10 cellular contexts compared by ENCODE assay signal in the genomic region with DNA sequence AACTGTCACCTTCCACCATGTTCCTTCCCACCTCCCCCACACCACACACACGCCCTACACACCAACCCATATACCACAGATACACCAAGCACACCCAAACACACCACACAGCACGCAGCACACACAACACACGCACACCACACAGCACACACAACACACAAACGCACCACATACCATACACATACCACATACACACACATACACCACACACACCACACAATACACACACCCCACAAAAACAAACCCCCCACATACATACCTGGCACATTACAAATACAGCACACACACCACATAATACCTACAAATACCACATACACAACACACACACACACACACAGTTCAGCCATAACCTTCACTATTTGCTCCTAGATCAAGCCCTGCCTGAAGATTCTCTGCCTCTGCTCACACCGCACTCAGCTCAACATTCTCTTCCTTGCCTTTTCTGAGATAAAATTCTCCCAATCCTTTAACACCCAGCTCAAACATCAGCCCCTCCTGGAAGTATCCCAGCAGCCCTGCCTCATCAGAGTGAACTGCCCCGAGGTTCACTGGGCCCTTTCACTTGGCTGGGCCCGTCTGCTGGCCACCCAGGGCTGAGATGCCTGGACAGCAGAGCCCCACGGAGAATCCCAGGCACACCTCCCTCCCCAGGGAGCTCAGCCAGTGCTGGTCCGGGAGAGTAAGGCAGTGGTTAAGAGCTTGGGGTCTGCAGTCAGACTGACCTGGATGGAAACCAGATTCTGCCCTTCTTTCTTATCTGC. TPM values are rescaled to one million over a fixed set of nuclear protein-coding genes. Genes with fewer than 3 reads are reported as not detected.
DNase-seq lines count a peak whose midpoint lies in the region; ATAC-seq and TF ChIP-seq lines count a peak whose summit lies in the region.
"Had no signal": no experiment of that assay in that cellular context is flagged by ENCODE, and none has a peak within 500 bp of the region (broad histone marks: within the 10 kb centered on the region; RNA-seq: fewer than 3 reads in every experiment).

No MANE protein-coding gene starts in this region.

- H3K36me3 Mint-ChIP-seq in naive thymus-derived CD4-positive, alpha-beta T cell, result peaks cover 7 to 42% (median 27%) of the 10 kb centered on the region in 5 donors

- no peak for TF ChIP-seq CTCF in GM13976 (IDR thresholded peaks at IDR 0.05; ENCODE audit: borderline replicate concordance, control extremely low read depth, extremely low read depth, insufficient read depth, missing control alignments)

- peak overlapping the region in 2 of 10 donors; percentile 10 to 44 for H3K4me3 Mint-ChIP-seq in naive thymus-derived CD4-positive, alpha-beta T cell

- ATAC-seq in Right ventricle myocardium inferior (peak; percentile 23), HG03439 (IDR thresholded peaks at IDR 0.05; ENCODE audit: unreplicated experiment) (no peak)
- ATAC-seq in naive thymus-derived CD4-positive, alpha-beta T cell, result peak; percentile 14

- intact Hi-C loops in Right ventricle myocardium inferior (cut with DNase I) (no loop called here), cardiac septum (cut with DNase I) (no loop called here)
- intact Hi-C loops in naive thymus-derived CD4-positive, alpha-beta T cell (cut with micrococcal nuclease), result loop anchor here in 1 of 2 donors (1.0 kb wide), 1 partner anchor 96 kb away; no protein-coding TSS in a partner anchor

- no peaks in the 10 kb centered on the region for H3K9me3 Mint-ChIP-seq in naive thymus-derived CD4-positive, alpha-beta T cell

- H3K4me3 ChIP-seq in naive thymus-derived CD4-positive, alpha-beta T cell (ENCODE audit: low read length), result no peak overlapping the region

- CTCF ChIA-PET in naive thymus-derived CD4-positive, alpha-beta T cell (lab: Charles Lee), result interaction anchor here (0.6 to 1.5 kb wide), 2 partner anchors 20 to 96 kb away, joined by 3 to 6 read pairs; no protein-coding TSS in a partner anchor

- H3K27ac Mint-ChIP-seq in naive thymus-derived CD4-positive, alpha-beta T cell, result peak overlapping the region in 8 of 9 donors; percentile 63 to 92 (median 77)

- no peaks in the 10 kb centered on the region for H3K27me3 ChIP-seq in naive thymus-derived CD4-positive, alpha-beta T cell (ENCODE audit: control insufficient read depth in 2 of 2, insufficient read depth in 2 of 2, low read length in 2 of 2)

- in situ Hi-C loops in GM13976 (cut with MboI; ENCODE audit: low sequenced_read_pairs, unreplicated experiment), result no loop called here

- no peaks in the 10 kb centered on the region for H3K27me3 Mint-ChIP-seq in naive thymus-derived CD4-positive, alpha-beta T cell

- DNase-seq in Right ventricle myocardium inferior (ENCODE audit: missing footprints) (no peak), cardiac septum (ENCODE audit: low spot score) (no peak), cerebellar nuclear complex (lab: John Stamatoyannopoulos, UW) (no peak), HPDE6-E6E7 (ENCODE audit: extremely low spot score) (no peak), GM13976 (ENCODE audit: low spot score) (no peak)
- no peak for DNase-seq in naive thymus-derived CD4-positive, alpha-beta T cell
- DNase-seq: NCI-H1092 had no signal

- H3K27ac ChIP-seq in cingulate gyrus (ENCODE audit: low read depth, low read length), result peak overlapping the region; percentile 10
- H3K27ac ChIP-seq in naive thymus-derived CD4-positive, alpha-beta T cell (ENCODE audit: low read depth, low read length), result peak overlapping the region; percentile 16
- H3K27ac ChIP-seq: C4-2B had no signal

- H3K36me3 ChIP-seq in naive thymus-derived CD4-positive, alpha-beta T cell (ENCODE audit: control insufficient read depth in 2 of 3, insufficient read depth in 3 of 3, low read length in 3 of 3), result peaks cover 21 to 70% (median 28%) of the 10 kb centered on the region in 3 experiments

- no peaks in the 10 kb centered on the region for H3K4me1 ChIP-seq in naive thymus-derived CD4-positive, alpha-beta T cell (ENCODE audit: control insufficient read depth in 2 of 2, insufficient read depth in 2 of 2, low read length in 2 of 2)

- no peaks in the 10 kb centered on the region for H3K9me3 ChIP-seq in naive thymus-derived CD4-positive, alpha-beta T cell (ENCODE audit: control insufficient read depth in 2 of 3, low read length in 3 of 3)

- H3K4me1 Mint-ChIP-seq in naive thymus-derived CD4-positive, alpha-beta T cell, result peaks cover 4 to 32% (median 17%) of the 10 kb centered on the region in 7 donors

- POLR2A ChIA-PET in naive thymus-derived CD4-positive, alpha-beta T cell (lab: Charles Lee), result no interaction called here

RNA-seq across cellular contexts. Expression of gene CPNE2, which starts 31.9 kb away (rescaled TPM):
- total RNA-seq in Right ventricle myocardium inferior (14.6 TPM), cardiac septum (9.6 TPM)
- 10 to 100 TPM in 1 of 5 experiments, 1 to 10 TPM in 4; 1.1 to 11.7 (median 3.5) TPM for total RNA-seq in naive thymus-derived CD4-positive, alpha-beta T cell
- 10 to 100 TPM in 1 of 2 donors, 1 to 10 TPM in 1; 6.8 to 12.6 TPM for polyA plus RNA-seq in naive thymus-derived CD4-positive, alpha-beta T cell
